Comparison of ENCODE assay signal across 1 cellular context in the genomic region with DNA sequence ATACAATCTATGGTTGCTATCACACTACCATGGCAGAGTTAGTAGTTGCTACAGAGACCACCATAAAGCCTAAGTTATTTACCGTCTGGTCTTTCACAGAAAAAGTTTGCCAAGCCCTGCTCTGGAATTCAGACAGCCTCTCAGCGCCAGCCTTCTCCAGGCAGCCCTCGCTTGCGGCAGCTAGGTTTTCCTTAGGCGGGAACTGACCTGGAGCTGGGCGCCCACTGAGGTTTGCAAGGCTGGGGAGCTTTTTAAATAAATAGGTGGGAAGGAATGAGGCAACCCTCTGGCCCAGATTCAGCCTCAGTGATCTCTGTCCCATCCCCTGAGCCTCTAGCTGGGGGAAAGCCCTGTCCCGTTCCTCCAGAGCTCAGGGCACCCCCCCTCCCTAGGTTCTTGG.
TF ChIP-seq lines count a peak whose summit lies in the region.

No MANE protein-coding gene starts in this region.

TF ChIP-seq in GM12878, 131 proteins besides CTCF, POLR2A, EP300 and RAD21 (continued from another document):
- TF ChIP-seq, protein P1, sequence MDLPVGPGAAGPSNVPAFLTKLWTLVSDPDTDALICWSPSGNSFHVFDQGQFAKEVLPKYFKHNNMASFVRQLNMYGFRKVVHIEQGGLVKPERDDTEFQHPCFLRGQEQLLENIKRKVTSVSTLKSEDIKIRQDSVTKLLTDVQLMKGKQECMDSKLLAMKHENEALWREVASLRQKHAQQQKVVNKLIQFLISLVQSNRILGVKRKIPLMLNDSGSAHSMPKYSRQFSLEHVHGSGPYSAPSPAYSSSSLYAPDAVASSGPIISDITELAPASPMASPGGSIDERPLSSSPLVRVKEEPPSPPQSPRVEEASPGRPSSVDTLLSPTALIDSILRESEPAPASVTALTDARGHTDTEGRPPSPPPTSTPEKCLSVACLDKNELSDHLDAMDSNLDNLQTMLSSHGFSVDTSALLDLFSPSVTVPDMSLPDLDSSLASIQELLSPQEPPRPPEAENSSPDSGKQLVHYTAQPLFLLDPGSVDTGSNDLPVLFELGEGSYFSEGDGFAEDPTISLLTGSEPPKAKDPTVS (IDR thresholded peaks at IDR 0.05; ENCODE audit: low read depth, low read length), result no peak
- TF ChIP-seq CEBPB (IDR thresholded peaks at IDR 0.05; ENCODE audit: borderline replicate concordance in 1 of 2, low read depth in 2 of 2, low read length in 2 of 2) (no peak), TAF1 (IDR thresholded peaks at IDR 0.05; ENCODE audit: borderline replicate concordance, low read depth, low read length) (no peak), EZH2 (IDR thresholded peaks at IDR 0.05; ENCODE audit: borderline replicate concordance, control insufficient read depth, low read depth, low read length) (no peak), IKZF2 (IDR thresholded peaks at IDR 0.05) (no peak), SRF (IDR thresholded peaks at IDR 0.05; ENCODE audit: low read depth in 2 of 2, low read length in 2 of 2) (no peak), JUND (IDR thresholded peaks at IDR 0.05; ENCODE audit: low read depth, low read length) (no peak), ATF7 (IDR thresholded peaks at IDR 0.05; ENCODE audit: low read depth) (no peak), SMAD5 (IDR thresholded peaks at IDR 0.05; ENCODE audit: low read depth) (no peak), IRF4 (IDR thresholded peaks at IDR 0.05; ENCODE audit: low read depth, low read length) (no peak), JUNB (IDR thresholded peaks at IDR 0.05) (no peak), FOS (IDR thresholded peaks at IDR 0.05; ENCODE audit: borderline replicate concordance, extremely low read depth, insufficient read length) (no peak), HDAC2 (IDR thresholded peaks at IDR 0.05) (no peak), ESRRA (IDR thresholded peaks at IDR 0.05; ENCODE audit: low read length) (no peak)
- TF ChIP-seq, protein P2, sequence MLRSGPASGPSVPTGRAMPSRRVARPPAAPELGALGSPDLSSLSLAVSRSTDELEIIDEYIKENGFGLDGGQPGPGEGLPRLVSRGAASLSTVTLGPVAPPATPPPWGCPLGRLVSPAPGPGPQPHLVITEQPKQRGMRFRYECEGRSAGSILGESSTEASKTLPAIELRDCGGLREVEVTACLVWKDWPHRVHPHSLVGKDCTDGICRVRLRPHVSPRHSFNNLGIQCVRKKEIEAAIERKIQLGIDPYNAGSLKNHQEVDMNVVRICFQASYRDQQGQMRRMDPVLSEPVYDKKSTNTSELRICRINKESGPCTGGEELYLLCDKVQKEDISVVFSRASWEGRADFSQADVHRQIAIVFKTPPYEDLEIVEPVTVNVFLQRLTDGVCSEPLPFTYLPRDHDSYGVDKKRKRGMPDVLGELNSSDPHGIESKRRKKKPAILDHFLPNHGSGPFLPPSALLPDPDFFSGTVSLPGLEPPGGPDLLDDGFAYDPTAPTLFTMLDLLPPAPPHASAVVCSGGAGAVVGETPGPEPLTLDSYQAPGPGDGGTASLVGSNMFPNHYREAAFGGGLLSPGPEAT (IDR thresholded peaks at IDR 0.05; ENCODE audit: low read depth), result no peak
- TF ChIP-seq, protein P3, sequence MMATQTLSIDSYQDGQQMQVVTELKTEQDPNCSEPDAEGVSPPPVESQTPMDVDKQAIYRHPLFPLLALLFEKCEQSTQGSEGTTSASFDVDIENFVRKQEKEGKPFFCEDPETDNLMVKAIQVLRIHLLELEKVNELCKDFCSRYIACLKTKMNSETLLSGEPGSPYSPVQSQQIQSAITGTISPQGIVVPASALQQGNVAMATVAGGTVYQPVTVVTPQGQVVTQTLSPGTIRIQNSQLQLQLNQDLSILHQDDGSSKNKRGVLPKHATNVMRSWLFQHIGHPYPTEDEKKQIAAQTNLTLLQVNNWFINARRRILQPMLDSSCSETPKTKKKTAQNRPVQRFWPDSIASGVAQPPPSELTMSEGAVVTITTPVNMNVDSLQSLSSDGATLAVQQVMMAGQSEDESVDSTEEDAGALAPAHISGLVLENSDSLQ (IDR thresholded peaks at IDR 0.05), result no peak
